ENCODE assay signal across 7 cellular contexts in genomic region chrX:2928583-2929434, GRCh38. TPM values are rescaled to one million over a fixed set of nuclear protein-coding genes. Genes with fewer than 3 reads are reported as not detected.
A peak's percentile ranks its signal among the peaks of the same experiment; 100 is the strongest.
DNase-seq lines count a peak whose midpoint lies in the region; ATAC-seq and TF ChIP-seq lines count a peak whose summit lies in the region.

Gene ARSD (minus strand): TSS chrX:2929339. CDS start chrX:2929275, 64 bp downstream.

- H3K4me1 Mint-ChIP-seq in nephron: peaks cover 5% of the 10 kb centered on the region

- DNase-seq in NOMO-1 treated with dmso at 0.1 percent for 144 hours (lab: John Stamatoyannopoulos, UW; ENCODE audit: unreplicated experiment): peak; percentile 94
- peak; percentile 45 for DNase-seq in activated gamma-delta T cell (lab: John Stamatoyannopoulos, UW)
- DNase-seq in fibroblast of villous mesenchyme (ENCODE audit: low read depth): peak; percentile 91
- peak; percentile 9 for DNase-seq in superior temporal gyrus (ENCODE audit: extremely low spot score)

- peak within 1 kb of the TSS; percentile 71 for H3K4me3 ChIP-seq in fibroblast of villous mesenchyme (ENCODE audit: low read depth, low read length)

- H3K4me3 Mint-ChIP-seq in nephron: peak within 1 kb of the TSS; percentile 94 to 96 (median 95)

- peak; percentile 67 for ATAC-seq in GM18517 (IDR thresholded peaks at IDR 0.05; ENCODE audit: unreplicated experiment)
- peak; percentile 85 for ATAC-seq in HG02884 (IDR thresholded peaks at IDR 0.05; ENCODE audit: unreplicated experiment)

- H3K36me3 Mint-ChIP-seq in nephron (ENCODE audit: low read depth): peaks cover 26% of the 10 kb centered on the region

- no peaks in the 10 kb centered on the region for H3K27me3 Mint-ChIP-seq in nephron (ENCODE audit: low read depth)

- H3K9me3 Mint-ChIP-seq in nephron: peaks cover 6% of the 10 kb centered on the region

- TF ChIP-seq CTCF in fibroblast of villous mesenchyme (IDR thresholded peaks at IDR 0.05; ENCODE audit: insufficient read depth, low read depth, low read length): no peak
- TF ChIP-seq CTCF in nephron (IDR thresholded peaks at IDR 0.05; ENCODE audit: unreplicated experiment in 3 of 3): no peak

- peak within 1 kb of the TSS; percentile 96 to 100 (median 99) for H3K27ac Mint-ChIP-seq in nephron

RNA-seq across cellular contexts. Expression of gene ARSD, which starts in this region (rescaled TPM):
- total RNA-seq in fibroblast of villous mesenchyme: 10.6 and 13.4 TPM in 2 replicates

Comparison
In these comparisons a context has a peak if more than half of its experiments do, and no peak if none do; other contexts are left out.
1. Peak in every context shown above with its lines: DNase-seq, ATAC-seq and H3K4me3 ChIP-seq.
2. DNase-seq: peak in every context shown above with its lines; median percentile 94 in NOMO-1 treated with dmso at 0.1 percent for 144 hours; 91 in fibroblast of villous mesenchyme; 45 in activated gamma-delta T cell; 9 in superior temporal gyrus.